Comparison of ENCODE assay signal across 9 cellular contexts in the genomic region with DNA sequence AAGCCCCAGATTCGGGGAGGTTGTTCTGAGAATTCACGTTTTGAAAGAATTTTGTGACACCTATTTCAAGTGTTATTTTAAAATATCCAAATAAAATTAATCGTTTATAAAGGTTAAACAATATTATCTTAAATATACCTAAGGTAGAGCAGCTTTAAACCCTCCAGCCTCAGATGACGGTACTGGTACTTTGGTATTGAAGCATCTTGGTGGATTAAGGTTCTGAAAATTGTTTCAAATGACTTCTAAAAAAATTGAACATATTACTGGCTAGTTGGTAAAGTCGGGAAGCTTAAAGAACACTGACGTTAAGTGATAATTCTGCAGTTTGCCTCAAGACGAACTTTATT. TPM values are rescaled to one million over a fixed set of nuclear protein-coding genes. Genes with fewer than 3 reads are reported as not detected.
DNase-seq lines count a peak whose midpoint lies in the region; ATAC-seq and TF ChIP-seq lines count a peak whose summit lies in the region.
"Had no signal": no experiment of that assay in that cellular context is flagged by ENCODE, and none has a peak within 500 bp of the region (broad histone marks: within the 10 kb centered on the region; RNA-seq: fewer than 3 reads in every experiment).

No MANE protein-coding gene starts in this region.

- CTCF ChIA-PET in BJ (lab: Yijun Ruan, JAX) = interaction anchor here (1.2 to 1.3 kb wide), 2 partner anchors 11 to 131 kb away, joined by 3 to 5 read pairs; no protein-coding TSS in a partner anchor

- no peaks in the 10 kb centered on the region for H3K27me3 Mint-ChIP-seq in nephron progenitor cell (ENCODE audit: low read depth, poor library complexity)

- H3K4me3 ChIP-seq in BJ (ENCODE audit: low read depth, low read length) (peak overlapping the region; percentile 74), MG63 (peak overlapping the region; percentile 92), dorsolateral prefrontal cortex (peak overlapping the region; percentile 56 to 92 (median 79))

- H3K27ac Mint-ChIP-seq in nephron progenitor cell = peak overlapping the region; percentile 99

- ATAC-seq in GM19467 (IDR thresholded peaks at IDR 0.05; ENCODE audit: unreplicated experiment) (no peak), sciatic nerve (no peak), HG03457 (IDR thresholded peaks at IDR 0.05; ENCODE audit: unreplicated experiment) (no peak)

- H3K36me3 Mint-ChIP-seq in nephron progenitor cell (ENCODE audit: low read depth) = peaks cover 35% of the 10 kb centered on the region

- peaks cover 7% of the 10 kb centered on the region for H3K9me3 Mint-ChIP-seq in nephron progenitor cell

- intact Hi-C loops in dorsolateral prefrontal cortex (cut with DNase I) = loop anchor here (2.0 to 10.0 kb wide), 2 partner anchors 109 to 125 kb away; partner anchors contain the start of gene UPP1 (in 1 of the 2)
- intact Hi-C loops in sciatic nerve (cut with DNase I) = loop anchor here (10.0 kb wide), 1 partner anchor 715 kb away; no protein-coding TSS in a partner anchor

- no peaks in the 10 kb centered on the region for H3K27me3 ChIP-seq in BJ (ENCODE audit: control insufficient read depth, insufficient read depth, low read length)
- H3K27me3 ChIP-seq in MG63 = no peaks in the 10 kb centered on the region
- no peaks in the 10 kb centered on the region for H3K27me3 ChIP-seq in dorsolateral prefrontal cortex

- peak overlapping the region; percentile 93 for H3K4me3 Mint-ChIP-seq in nephron progenitor cell

- H3K27ac ChIP-seq in dorsolateral prefrontal cortex = peak overlapping the region in 54 of 59 donors; percentile 33 to 91 (median 72)

- POLR2A ChIA-PET in BJ (lab: Charles Lee) = no interaction called here

- H3K36me3 ChIP-seq in BJ (ENCODE audit: control insufficient read depth, insufficient read depth, low read length) (peaks cover 10% of the 10 kb centered on the region), MG63 (peaks cover 34% of the 10 kb centered on the region)

- H3K4me1 Mint-ChIP-seq in nephron progenitor cell = peaks cover 34% of the 10 kb centered on the region

- no peak for DNase-seq in BJ (ENCODE audit: low read depth)
- DNase-seq in MG63 = no peak
- no peak for DNase-seq in dorsolateral prefrontal cortex
- DNase-seq in nephron progenitor cell = no peak
- no peak for DNase-seq in stimulated activated naive CD4-positive, alpha-beta T cell (lab: John Stamatoyannopoulos, UW)
- no peak for DNase-seq in sciatic nerve (ENCODE audit: low spot score)
- DNase-seq: cortex of kidney had no signal

- TF ChIP-seq CTCF in BJ (IDR thresholded peaks at IDR 0.05; ENCODE audit: insufficient read depth, low read depth, low read length) = no peak
- TF ChIP-seq CTCF in dorsolateral prefrontal cortex (IDR thresholded peaks at IDR 0.05 in 54 of 56, conservative IDR thresholded peaks at IDR 0.05 in 2 of 56; ENCODE audit: low read depth in 1 of 56, partially characterized antibody in 56 of 56) = peak in 2 of 56 donors; percentile 3 to 15
- TF ChIP-seq CTCF in nephron progenitor cell (IDR thresholded peaks at IDR 0.05) = no peak

- no peaks in the 10 kb centered on the region for H3K9me3 ChIP-seq in MG63

RNA-seq across cellular contexts. Expression of gene HUS1, which starts 0.4 kb away (rescaled TPM):
- 14.1 and 23.7 TPM in 2 replicates for polyA plus RNA-seq in BJ (2011; rRNA removed)
- polyA minus RNA-seq in BJ (2011; rRNA and poly(A)+ RNA removed) = 13.5 and 17.9 TPM in 2 replicates
- total RNA-seq in MG63 (2014; rRNA removed; shearing (Covaris generic); ENCODE audit: low replicate concordance) = 3.1 and 17.7 TPM in 2 replicates
- total RNA-seq in dorsolateral prefrontal cortex = 10 to 100 TPM; 24.5 to 61.6 (median 38.5) TPM
- 39.7 TPM for total RNA-seq in sciatic nerve

RNA-seq across cellular contexts. Expression of gene PKD1L1, which starts 31.5 kb away (rescaled TPM):
- polyA plus RNA-seq in BJ (2011; rRNA removed) = 0.01 and 0.13 TPM in 2 replicates
- 0.05 TPM in 2 replicates for polyA minus RNA-seq in BJ (2011; rRNA and poly(A)+ RNA removed)
- total RNA-seq in MG63 (2014; rRNA removed; shearing (Covaris generic); ENCODE audit: low replicate concordance) = 0.13 and 0.79 TPM in 2 replicates
- total RNA-seq in dorsolateral prefrontal cortex (1 to 10 TPM in 119 of 120 experiments, under 1 TPM in 1; 0.97 to 7.2 (median 2.7) TPM), sciatic nerve (1.5 TPM)

RNA-seq across cellular contexts. Expression of gene SUN3, which starts 49.1 kb away (rescaled TPM):
- not detected in 2 replicates for polyA plus RNA-seq in BJ (2011; rRNA removed)
- not detected in 2 replicates for polyA minus RNA-seq in BJ (2011; rRNA and poly(A)+ RNA removed)
- not detected in 2 replicates for total RNA-seq in MG63 (2014; rRNA removed; shearing (Covaris generic); ENCODE audit: low replicate concordance)
- total RNA-seq in dorsolateral prefrontal cortex = 1 to 10 TPM in 20 of 120 experiments, under 1 TPM in 39, not detected in 61; 0.32 to 2.5 (median 0.81) TPM
- total RNA-seq in sciatic nerve = not detected

RNA-seq across cellular contexts. Expression of gene C7orf57, which starts 55.5 kb away (rescaled TPM):
- polyA plus RNA-seq in BJ (2011; rRNA removed) = 0.07 TPM in 2 replicates
- polyA minus RNA-seq in BJ (2011; rRNA and poly(A)+ RNA removed) = not detected in 2 replicates
- total RNA-seq in MG63 (2014; rRNA removed; shearing (Covaris generic); ENCODE audit: low replicate concordance) = 0.23 TPM in 1 of 2 replicates, not detected in the other
- 1 to 10 TPM in 3 of 120 experiments, under 1 TPM in 16, not detected in 101; 0.20 to 1.7 (median 0.41) TPM for total RNA-seq in dorsolateral prefrontal cortex
- not detected for total RNA-seq in sciatic nerve
